25 cellular contexts compared by ENCODE assay signal in the genomic region with DNA sequence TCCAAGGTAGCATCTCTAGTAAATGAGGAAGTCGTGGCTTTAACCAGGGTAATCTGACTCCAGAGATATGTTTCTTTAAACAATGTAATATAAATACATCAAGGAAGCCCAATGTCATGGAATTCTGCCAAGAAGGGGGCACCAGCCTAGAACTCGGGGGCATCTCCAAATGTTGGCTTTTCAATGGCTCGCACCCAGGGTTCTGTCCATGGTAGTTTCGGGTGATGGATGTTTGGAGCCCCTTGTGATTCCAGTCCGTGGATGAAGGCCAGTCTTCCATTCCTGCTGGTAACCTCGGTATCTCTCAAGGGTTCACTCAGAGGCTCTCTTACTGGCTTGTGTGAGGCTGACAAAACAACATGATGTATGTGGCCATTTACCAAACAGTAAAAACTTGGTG.
"Had no signal": no experiment of that assay in that cellular context is flagged by ENCODE, and none has a peak within 500 bp of the region (broad histone marks: within the 10 kb centered on the region; RNA-seq: fewer than 3 reads in every experiment).

No MANE protein-coding gene starts in this region.

- H3K27me3 ChIP-seq: colonic mucosa, esophagus muscularis mucosa, esophagus squamous epithelium, foreskin keratinocyte, gastrocnemius medialis, gastroesophageal sphincter, heart left ventricle, heart right ventricle had no signal

- H3K9me3 ChIP-seq: colonic mucosa, esophagus muscularis mucosa, esophagus squamous epithelium, gastrocnemius medialis, gastroesophageal sphincter, heart left ventricle, heart right ventricle had no signal

- ATAC-seq: effector memory CD8-positive, alpha-beta T cell; esophagus mucosa; foreskin keratinocyte; gastrocnemius medialis; gastroesophageal sphincter; heart left ventricle; heart right ventricle had no signal

- H3K4me3 Mint-ChIP-seq: dendritic cell treated with granulocyte-macrophage colony-stimulating factor and Interleukin-4, amounts not matched to agents 40 ng/mL and 50 ng/mL, for 4 days; effector memory CD8-positive, alpha-beta T cell; endodermal cell had no signal

- H3K9me3 Mint-ChIP-seq: endodermal cell had no signal

- H3K27ac ChIP-seq: colonic mucosa, coronary artery, dorsolateral prefrontal cortex, epithelial cell of prostate, esophagus muscularis mucosa, esophagus squamous epithelium, foreskin keratinocyte, gastrocnemius medialis, gastroesophageal sphincter, heart left ventricle, heart right ventricle had no signal

- H3K36me3 ChIP-seq: colonic mucosa, esophagus muscularis mucosa, esophagus squamous epithelium, gastrocnemius medialis, gastroesophageal sphincter, heart left ventricle, heart right ventricle had no signal

- H3K4me3 ChIP-seq: colonic mucosa, coronary artery, dorsolateral prefrontal cortex, esophagus muscularis mucosa, esophagus squamous epithelium, gastrocnemius medialis, gastroesophageal sphincter, heart left ventricle, heart right ventricle had no signal

- DNase-seq: colonic mucosa; cortex of kidney; dermis blood vessel endothelial cell; dorsolateral prefrontal cortex; effector CD4-positive, alpha-beta T cell; effector CD8-positive, alpha-beta T cell; effector memory CD4-positive, alpha-beta T cell; effector memory CD8-positive, alpha-beta T cell; endodermal cell; erythroblast; esophagus squamous epithelium; foreskin fibroblast; foreskin keratinocyte; foreskin melanocyte; gastrocnemius medialis; glutamatergic neuron; head of caudate nucleus; heart left ventricle; heart right ventricle had no signal

- H3K4me1 ChIP-seq: colonic mucosa, esophagus muscularis mucosa, esophagus squamous epithelium, foreskin keratinocyte, gastrocnemius medialis, gastroesophageal sphincter, heart left ventricle, heart right ventricle had no signal

- H3K4me1 Mint-ChIP-seq: endodermal cell had no signal

- H3K27me3 Mint-ChIP-seq: dendritic cell treated with granulocyte-macrophage colony-stimulating factor and Interleukin-4, amounts not matched to agents 40 ng/mL and 50 ng/mL, for 4 days; effector memory CD8-positive, alpha-beta T cell had no signal

- H3K27ac Mint-ChIP-seq: dendritic cell treated with granulocyte-macrophage colony-stimulating factor and Interleukin-4, amounts not matched to agents 40 ng/mL and 50 ng/mL, for 4 days; effector memory CD8-positive, alpha-beta T cell; endodermal cell had no signal
